ENCODE assay signal across 2 cellular contexts in genomic region chr15:43403616-43404015, GRCh38.
TF ChIP-seq lines count a peak whose summit lies in the region.

No MANE protein-coding gene starts in this region.

TF ChIP-seq in IMR-90, 13 proteins besides CTCF, POLR2A, EP300 and RAD21:
- TF ChIP-seq CHD1 (IDR thresholded peaks at IDR 0.05; ENCODE audit: low read depth, low read length) (no peak), MXI1 (IDR thresholded peaks at IDR 0.05; ENCODE audit: borderline replicate concordance, low read depth, low read length) (no peak), NFE2L2 (IDR thresholded peaks at IDR 0.05; ENCODE audit: low read depth, low read length) (no peak), CEBPB (IDR thresholded peaks at IDR 0.05; ENCODE audit: low read depth, low read length) (no peak), FOS (IDR thresholded peaks at IDR 0.05; ENCODE audit: low read depth, low read length) (no peak), MAZ (IDR thresholded peaks at IDR 0.05; ENCODE audit: borderline replicate concordance, low read depth, low read length) (no peak), RFX5 (IDR thresholded peaks at IDR 0.05; ENCODE audit: low read depth, low read length) (no peak), SMC3 (IDR thresholded peaks at IDR 0.05; ENCODE audit: low read depth, low read length) (no peak), BHLHE40 (IDR thresholded peaks at IDR 0.05; ENCODE audit: low read depth, low read length) (no peak), RCOR1 (IDR thresholded peaks at IDR 0.05; ENCODE audit: insufficient replicate concordance, low read length) (no peak), ELK1 (IDR thresholded peaks at IDR 0.05; ENCODE audit: borderline replicate concordance, low read depth, low read length) (no peak), USF2 (IDR thresholded peaks at IDR 0.05; ENCODE audit: low read depth, low read length) (no peak), MAFK (IDR thresholded peaks at IDR 0.05; ENCODE audit: low read depth, low read length) (no peak)

TF ChIP-seq in H1, 55 proteins besides CTCF, POLR2A, EP300 and RAD21:
- TF ChIP-seq, protein P1, sequence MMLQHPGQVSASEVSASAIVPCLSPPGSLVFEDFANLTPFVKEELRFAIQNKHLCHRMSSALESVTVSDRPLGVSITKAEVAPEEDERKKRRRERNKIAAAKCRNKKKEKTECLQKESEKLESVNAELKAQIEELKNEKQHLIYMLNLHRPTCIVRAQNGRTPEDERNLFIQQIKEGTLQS (IDR thresholded peaks at IDR 0.05; ENCODE audit: insufficient read depth, low read depth, low read length) = no peak
- TF ChIP-seq SP4 (IDR thresholded peaks at IDR 0.05; ENCODE audit: low read length) = no peak
- 0 out of 2 replicates have a peak, but pooled peaks have one; percentile 6 for TF ChIP-seq POLR2AphosphoS5 (IDR thresholded peaks at IDR 0.05; ENCODE audit: low read depth, low read length)
- TF ChIP-seq KDM1A (IDR thresholded peaks at IDR 0.05; ENCODE audit: borderline replicate concordance, low read length) = no peak
TF ChIP-seq in H1: peak in this region for 1.
